Comparison of ENCODE assay signal across 8 cellular contexts in the genomic region with DNA sequence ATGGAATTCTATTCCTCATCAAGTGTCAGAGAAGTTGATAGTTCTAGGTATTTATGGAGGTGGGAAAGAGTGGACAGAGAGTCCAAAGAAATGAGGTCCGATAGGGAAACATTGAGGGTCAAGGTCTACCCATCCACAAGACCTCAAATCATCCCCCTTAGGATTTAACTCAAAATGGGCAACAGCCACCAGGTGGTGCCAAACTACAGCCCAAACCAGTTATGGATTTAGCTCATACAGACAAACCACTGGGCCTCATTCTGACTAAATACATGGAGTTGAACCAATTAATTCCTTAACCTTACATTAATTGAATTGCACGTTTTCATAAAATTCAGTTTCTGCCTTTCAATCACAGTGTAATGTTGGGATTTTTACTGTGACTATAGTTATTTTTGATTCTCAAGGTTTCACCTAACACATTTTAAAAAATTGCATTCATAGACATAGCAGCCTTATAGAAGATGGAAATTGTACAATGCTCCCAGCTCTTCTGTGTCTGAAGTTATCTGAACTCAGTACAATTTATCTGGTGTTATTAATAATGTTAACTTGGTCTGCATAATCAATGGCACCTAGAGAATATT.
A peak's percentile ranks its signal among the peaks of the same experiment; 100 is the strongest.
DNase-seq lines count a peak whose midpoint lies in the region; ATAC-seq and TF ChIP-seq lines count a peak whose summit lies in the region.

No MANE protein-coding gene starts in this region.

- TF ChIP-seq POLR2A in right lobe of liver (IDR thresholded peaks at IDR 0.05), result no peak

- no peak overlapping the region for H3K9ac ChIP-seq in Loucy (ENCODE audit: low read depth, low read length, poor library complexity, severe bottlenecking)
- H3K9ac ChIP-seq in SU-DHL-6 (ENCODE audit: low read length), result no peak overlapping the region

- H4K20me1 ChIP-seq in Loucy (ENCODE audit: insufficient read depth, low read length, poor library complexity, severe bottlenecking), result no peaks in the 10 kb centered on the region
- no peaks in the 10 kb centered on the region for H4K20me1 ChIP-seq in SU-DHL-6 (ENCODE audit: low read depth, low read length)

- H3K27me3 ChIP-seq in H7 (ENCODE audit: control insufficient read depth, insufficient read depth, low read length) (no peaks in the 10 kb centered on the region), Loucy (ENCODE audit: insufficient read depth, low read length, poor library complexity, severe bottlenecking) (no peaks in the 10 kb centered on the region), SU-DHL-6 (ENCODE audit: low read length) (no peaks in the 10 kb centered on the region), right lobe of liver (no peaks in the 10 kb centered on the region)

- H3F3A ChIP-seq in Loucy (ENCODE audit: low read depth), result no peaks in the 10 kb centered on the region
- H3F3A ChIP-seq in SU-DHL-6 (ENCODE audit: insufficient read depth), result no peaks in the 10 kb centered on the region

- H3K4me1 ChIP-seq in Loucy (ENCODE audit: insufficient read depth, low read length, poor library complexity, severe bottlenecking), result no peaks in the 10 kb centered on the region
- no peaks in the 10 kb centered on the region for H3K4me1 ChIP-seq in right lobe of liver

- TF ChIP-seq CTCF in Loucy (conservative IDR thresholded peaks at IDR 0.05; ENCODE audit: low read length), result peak; percentile 70
- peak; percentile 32 for TF ChIP-seq CTCF in SU-DHL-6 (IDR thresholded peaks at IDR 0.05; ENCODE audit: insufficient read depth, low read length, poor library complexity, severe bottlenecking)
- TF ChIP-seq CTCF in brain (conservative IDR thresholded peaks at IDR 0.05), result peak; percentile 69 to 86
- peak; percentile 53 to 73 (median 66) for TF ChIP-seq CTCF in right lobe of liver (IDR thresholded peaks at IDR 0.05)

- H3K27ac ChIP-seq in SU-DHL-6 (ENCODE audit: low read depth, low read length) (no peak overlapping the region), right lobe of liver (no peak overlapping the region)

- intact Hi-C loops in right lobe of liver (cut with DNase I), result no loop called here

- no peak overlapping the region for H2AFZ ChIP-seq in Loucy (ENCODE audit: low read length)
- H2AFZ ChIP-seq in SU-DHL-6 (ENCODE audit: low read depth, low read length, severe bottlenecking), result no peak overlapping the region

- H3K9me3 Mint-ChIP-seq in brain, result no peaks in the 10 kb centered on the region

- peaks cover 7% of the 10 kb centered on the region for H3K4me1 Mint-ChIP-seq in brain

- no peaks in the 10 kb centered on the region for H3K36me3 ChIP-seq in H7 (replicated peaks; ENCODE audit: control insufficient read depth, insufficient read depth, low read length)
- no peaks in the 10 kb centered on the region for H3K36me3 ChIP-seq in Loucy (ENCODE audit: insufficient read depth, low read length)
- H3K36me3 ChIP-seq in SU-DHL-6 (ENCODE audit: low read length), result no peaks in the 10 kb centered on the region
- H3K36me3 ChIP-seq in right lobe of liver, result no peaks in the 10 kb centered on the region

- H3K79me2 ChIP-seq in Loucy (ENCODE audit: insufficient read depth, low read length) (no peaks in the 10 kb centered on the region), SU-DHL-6 (ENCODE audit: insufficient read depth, low read length) (no peaks in the 10 kb centered on the region)

- H3K9me3 ChIP-seq in Loucy (ENCODE audit: insufficient read depth, low read depth, low read length) (no peaks in the 10 kb centered on the region), SU-DHL-6 (ENCODE audit: insufficient read depth, low read length) (no peaks in the 10 kb centered on the region), right lobe of liver (no peaks in the 10 kb centered on the region)

- H3K4me3 Mint-ChIP-seq in brain, result no peak overlapping the region

- no peak overlapping the region for H3K4me3 ChIP-seq in H7 (ENCODE audit: insufficient read depth, low read depth, low read length)
- no peak overlapping the region for H3K4me3 ChIP-seq in Loucy (ENCODE audit: low read length, poor library complexity, severe bottlenecking)
- no peak overlapping the region for H3K4me3 ChIP-seq in SU-DHL-6 (ENCODE audit: insufficient read depth, low read length, poor library complexity, severe bottlenecking)
- no peak overlapping the region for H3K4me3 ChIP-seq in right lobe of liver

- WGBS in right lobe of liver (ENCODE audit: insufficient coverage, low coverage, low lambda C conversion rate, missing lambda C conversion rate), result 3% methylated on average over 2 of the region's 2 CpGs

- H3K9me2 ChIP-seq in Loucy (replicated peaks; ENCODE audit: low read depth, low read length), result no peaks in the 10 kb centered on the region
- no peaks in the 10 kb centered on the region for H3K9me2 ChIP-seq in SU-DHL-6 (replicated peaks; ENCODE audit: insufficient read depth, low read length)

- no peaks in the 10 kb centered on the region for H3K27me3 Mint-ChIP-seq in brain

- H3K36me3 Mint-ChIP-seq in brain, result no peaks in the 10 kb centered on the region

- H3K27ac Mint-ChIP-seq in brain, result no peak overlapping the region

- H3K4me2 ChIP-seq in Loucy (ENCODE audit: low read depth, low read length, poor library complexity, severe bottlenecking) (no peak overlapping the region), SU-DHL-6 (ENCODE audit: low read depth, low read length, poor library complexity, severe bottlenecking) (no peak overlapping the region)

- ATAC-seq in right lobe of liver, result peak; percentile 71 to 85 (median 76)

- DNase-seq in NCI-H2196 (lab: John Stamatoyannopoulos, UW; ENCODE audit: unreplicated experiment) (peak; percentile 60), NCI-H2196 treated with DMSO at 0.1 percent for 48 hours (lab: John Stamatoyannopoulos, UW; ENCODE audit: unreplicated experiment) (no peak), H7 (peak; percentile 27), right lobe of liver (peak in 2 of 3 donors; percentile 43 to 54)
- peak in 4 of 6 experiments; percentile 2 to 28 (median 13) for DNase-seq in stimulated activated naive CD4-positive, alpha-beta T cell (lab: John Stamatoyannopoulos, UW)
